ENCODE assay signal across 26 cellular contexts in genomic region chr2:3956892-3957291, GRCh38.
"Had no signal": no experiment of that assay in that cellular context is flagged by ENCODE, and none has a peak within 500 bp of the region (broad histone marks: within the 10 kb centered on the region; RNA-seq: fewer than 3 reads in every experiment).

No MANE protein-coding gene starts in this region.

- H3K4me3 Mint-ChIP-seq: activated CD4-positive, alpha-beta memory T cell treated with anti-CD3 and anti-CD28 coated beads for 36 hours; activated CD4-positive, alpha-beta T cell treated with anti-CD3 and anti-CD28 coated beads, Interleukin-2, amount 10 ng/mL, durations not matched to agents 7 days and 5 days; activated naive CD8-positive, alpha-beta T cell treated with anti-CD3 and anti-CD28 coated beads, Interleukin-2, amount 50 U/mL, for 24 hours; activated T-cell treated with anti-CD3 and anti-CD28 coated beads, Interleukin-2, amount 50 U/mL, for 4 hours; central memory CD8-positive, alpha-beta T cell; IgD-negative memory B cell; T-helper 17 cell had no signal

- H3K4me1 ChIP-seq: ascending aorta, body of pancreas had no signal

- H3K9me3 Mint-ChIP-seq: activated CD4-positive, alpha-beta T cell treated with anti-CD3 and anti-CD28 coated beads, Interleukin-2, amount 10 ng/mL, durations not matched to agents 7 days and 5 days; activated naive CD4-positive, alpha-beta T cell treated with anti-CD3 and anti-CD28 coated beads, Interleukin-2, amount 50 U/mL, for 72 hours; activated naive CD8-positive, alpha-beta T cell treated with anti-CD3 and anti-CD28 coated beads, Interleukin-2, amount 50 U/mL, for 24 hours; activated T-cell treated with anti-CD3 and anti-CD28 coated beads, Interleukin-2, amount 50 U/mL, for 4 hours had no signal

- H3K27ac Mint-ChIP-seq: activated CD4-positive, alpha-beta memory T cell treated with anti-CD3 and anti-CD28 coated beads for 36 hours; activated CD4-positive, alpha-beta T cell treated with anti-CD3 and anti-CD28 coated beads, Interleukin-2, amount 10 ng/mL, durations not matched to agents 7 days and 5 days; activated naive CD4-positive, alpha-beta T cell treated with anti-CD3 and anti-CD28 coated beads, Interleukin-2, amount 50 U/mL, for 72 hours; activated naive CD8-positive, alpha-beta T cell treated with anti-CD3 and anti-CD28 coated beads, Interleukin-2, amount 50 U/mL, for 24 hours; IgD-negative memory B cell; T-helper 17 cell had no signal

- H3K27ac ChIP-seq: ascending aorta, body of pancreas, KMS-11, SJCRH30 had no signal

- H3K27me3 ChIP-seq: ascending aorta, body of pancreas, SJCRH30 had no signal

- H3K36me3 ChIP-seq: ascending aorta, SJCRH30 had no signal

- ATAC-seq: activated naive CD4-positive, alpha-beta T cell treated with anti-CD3 and anti-CD28 coated beads, Interleukin-2, amount 50 U/mL, for 72 hours; activated naive CD8-positive, alpha-beta T cell treated with anti-CD3 and anti-CD28 coated beads, Interleukin-2, amount 50 U/mL, for 24 hours; activated T-cell treated with anti-CD3 and anti-CD28 coated beads, Interleukin-2, amount 50 U/mL, for 4 hours; body of pancreas; PC-3; T-helper 17 cell had no signal

- H3K4me3 ChIP-seq: ascending aorta, body of pancreas, SJCRH30 had no signal

- H3K9me3 ChIP-seq: ascending aorta, body of pancreas, SJCRH30 had no signal

- H3K4me2 ChIP-seq: KMS-11 had no signal

- DNase-seq: activated CD4-positive, alpha-beta memory T cell treated with anti-CD3 and anti-CD28 coated beads for 36 hours; activated CD4-positive, alpha-beta T cell treated with anti-CD3 and anti-CD28 coated beads, Interleukin-2, amount 10 ng/mL, durations not matched to agents 7 days and 5 days; activated CD4-positive, CD25-positive, alpha-beta regulatory T cell; activated CD8-positive, alpha-beta memory T cell treated with anti-CD3 and anti-CD28 coated beads for 24 hours; activated effector memory CD4-positive, alpha-beta T cell treated with anti-CD3 and anti-CD28 coated beads, Interleukin-2, amount 50 U/mL, for 16 hours; activated naive CD4-positive, alpha-beta T cell treated with Interleukin-2 at 50 U/mL for 16 hours; activated naive CD8-positive, alpha-beta T cell treated with anti-CD3 and anti-CD28 coated beads, Interleukin-2, amount 50 U/mL, for 24 hours; activated T-cell treated with anti-CD3 and anti-CD28 coated beads, Interleukin-2, amount 50 U/mL, for 4 hours; amniotic stem cell; body of pancreas; MV-4-11; NCI-H1105; NCI-H1436; NCI-H1694 treated with DMSO at 0.1 percent for 48 hours; NCI-H2029 treated with DMSO at 0.1 percent for 48 hours; NCI-H510A; PC-3; Right ventricle myocardium superior; SJCRH30; T-helper 17 cell; T-helper 9 cell had no signal

- H3K9ac ChIP-seq: KMS-11 had no signal

- H3K27me3 Mint-ChIP-seq: activated CD4-positive, alpha-beta memory T cell treated with anti-CD3 and anti-CD28 coated beads for 36 hours; activated CD4-positive, alpha-beta T cell treated with anti-CD3 and anti-CD28 coated beads, Interleukin-2, amount 10 ng/mL, durations not matched to agents 7 days and 5 days; activated naive CD8-positive, alpha-beta T cell treated with anti-CD3 and anti-CD28 coated beads, Interleukin-2, amount 50 U/mL, for 24 hours; central memory CD8-positive, alpha-beta T cell; IgD-negative memory B cell; T-helper 17 cell had no signal

- H3K4me1 Mint-ChIP-seq: activated CD4-positive, alpha-beta T cell treated with anti-CD3 and anti-CD28 coated beads, Interleukin-2, amount 10 ng/mL, durations not matched to agents 7 days and 5 days; activated naive CD8-positive, alpha-beta T cell treated with anti-CD3 and anti-CD28 coated beads, Interleukin-2, amount 50 U/mL, for 24 hours; central memory CD8-positive, alpha-beta T cell; IgD-negative memory B cell; T-helper 17 cell had no signal

- H3K36me3 Mint-ChIP-seq: activated CD4-positive, alpha-beta memory T cell treated with anti-CD3 and anti-CD28 coated beads for 36 hours; activated naive CD4-positive, alpha-beta T cell treated with anti-CD3 and anti-CD28 coated beads, Interleukin-2, amount 50 U/mL, for 72 hours; IgD-negative memory B cell had no signal
